Comparison of ENCODE assay signal across 8 cellular contexts in the genomic region with DNA sequence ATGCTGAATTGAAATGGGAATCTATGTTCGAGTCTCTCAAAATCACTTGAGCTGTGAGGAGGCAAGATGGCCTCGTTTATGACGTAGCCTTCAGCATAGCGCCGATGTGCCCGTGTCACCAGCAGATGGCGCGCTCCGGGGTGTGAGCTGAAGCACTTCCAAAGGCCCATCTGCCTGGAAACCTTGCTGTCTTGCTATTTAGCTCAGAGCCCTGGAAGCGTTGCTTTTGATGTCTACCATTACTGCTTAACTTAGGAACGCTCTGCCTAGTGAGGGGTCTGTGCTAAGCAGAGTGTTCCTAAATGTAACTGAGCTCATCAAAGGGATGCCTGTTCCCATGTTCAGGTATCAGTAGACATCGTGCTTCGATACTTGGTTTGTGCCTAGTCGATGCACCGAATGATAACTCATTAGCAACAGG.
A peak's percentile ranks its signal among the peaks of the same experiment; 100 is the strongest.
DNase-seq lines count a peak whose midpoint lies in the region; ATAC-seq and TF ChIP-seq lines count a peak whose summit lies in the region.

No MANE protein-coding gene starts in this region.

- H3K27me3 Mint-ChIP-seq in nephron (ENCODE audit: low read depth), result no peaks in the 10 kb centered on the region

- DNase-seq in BE2C (peak; percentile 87), GM19240 (ENCODE audit: insufficient read length, low spot score) (peak; percentile 51), NOMO-1 treated with DMSO at 0.1 percent for 48 hours (lab: John Stamatoyannopoulos, UW; ENCODE audit: unreplicated experiment) (peak; percentile 27), erythroblast (lab: John Stamatoyannopoulos, UW) (peak; percentile 78 to 83)
- DNase-seq in activated CD8-positive, alpha-beta memory T cell treated with anti-CD3 and anti-CD28 coated beads, Interleukin-2, amount 50 U/mL, for 48 hours, result peak; percentile 89
- DNase-seq in stimulated activated naive CD8-positive, alpha-beta T cell treated with anti-CD3 and anti-CD28 coated beads, Interleukin-15, Interleukin-2, amounts not matched to agents 100 U/mL and 50 U/mL, for 24 hours, result peak; percentile 84

- peak; percentile 86 for TF ChIP-seq CTCF in BE2C (IDR thresholded peaks at IDR 0.05; ENCODE audit: low read depth, low read length)
- peak; percentile 75 to 83 (median 80) for TF ChIP-seq CTCF in nephron (IDR thresholded peaks at IDR 0.05; ENCODE audit: unreplicated experiment in 3 of 3)

- H3K27me3 ChIP-seq in BE2C, result peaks cover 4% of the 10 kb centered on the region; the same call in 1 of the 2 replicates

- H3K9me3 ChIP-seq in BE2C, result no peaks in the 10 kb centered on the region

- H3K4me1 Mint-ChIP-seq in nephron, result no peaks in the 10 kb centered on the region

- no peak overlapping the region for H3K4me3 Mint-ChIP-seq in nephron

- peaks cover 9% of the 10 kb centered on the region for H3K36me3 Mint-ChIP-seq in nephron (ENCODE audit: low read depth)

- H3K9me3 Mint-ChIP-seq in nephron, result no peaks in the 10 kb centered on the region

- no peak for TF ChIP-seq POLR2A in erythroblast (IDR thresholded peaks at IDR 0.05; ENCODE audit: low read length)

- H3K4me1 ChIP-seq in BE2C, result no peaks in the 10 kb centered on the region

- peaks cover 5% of the 10 kb centered on the region for H3K36me3 ChIP-seq in BE2C

- H3K27ac Mint-ChIP-seq in nephron, result no peak overlapping the region

- H3K4me3 ChIP-seq in BE2C (ENCODE audit: low read depth, low read length), result no peak overlapping the region

- peak; percentile 90 for ATAC-seq in HG03442 (IDR thresholded peaks at IDR 0.05; ENCODE audit: unreplicated experiment)
- peak; percentile 76 for ATAC-seq in stimulated activated naive CD8-positive, alpha-beta T cell treated with anti-CD3 and anti-CD28 coated beads, Interleukin-15, Interleukin-2, amounts not matched to agents 100 U/mL and 50 U/mL, for 24 hours

Comparison
In these comparisons a context has a peak if more than half of its experiments do, and no peak if none do; other contexts are left out.
1. DNase-seq: peak in every context shown above with its lines; median percentile 89 in activated CD8-positive, alpha-beta memory T cell treated with anti-CD3 and anti-CD28 coated beads, Interleukin-2, amount 50 U/mL, for 48 hours; 87 in BE2C; 84 in stimulated activated naive CD8-positive, alpha-beta T cell treated with anti-CD3 and anti-CD28 coated beads, Interleukin-15, Interleukin-2, amounts not matched to agents 100 U/mL and 50 U/mL, for 24 hours; 80 in erythroblast; 51 in GM19240; 27 in NOMO-1 treated with DMSO at 0.1 percent for 48 hours.